31 cellular contexts compared by ENCODE assay signal in genomic region chr22:45923212-45923611, GRCh38. TPM values are rescaled to one million over a fixed set of nuclear protein-coding genes. Genes with fewer than 3 reads are reported as not detected.
"Had no signal": no experiment of that assay in that cellular context is flagged by ENCODE, and none has a peak within 500 bp of the region (broad histone marks: within the 10 kb centered on the region; RNA-seq: fewer than 3 reads in every experiment).

No MANE protein-coding gene starts in this region.

- H3K27me3 ChIP-seq: ascending aorta, brain microvascular endothelial cell, breast epithelium had no signal

- H3K9me3 ChIP-seq: ascending aorta, breast epithelium had no signal

- H3K27ac ChIP-seq: ascending aorta, brain microvascular endothelial cell, breast epithelium, VCaP had no signal

- H3K4me3 ChIP-seq: ascending aorta, breast epithelium had no signal

- DNase-seq: activated B cell treated with CpG ODN at 0.5 μM for 24 hours; activated CD4-positive, alpha-beta memory T cell treated with anti-CD3 and anti-CD28 coated beads for 36 hours; activated CD4-positive, alpha-beta T cell treated with anti-CD3 and anti-CD28 coated beads for 4 hours; activated CD4-positive, alpha-beta T cell treated with anti-CD3 and anti-CD28 coated beads, Interleukin-2, amount 10 ng/mL, durations not matched to agents 24 days and 14 days; activated CD4-positive, alpha-beta T cell treated with anti-CD3 and anti-CD28 coated beads, Interleukin-2, amount 50 U/mL, for 1 hour; activated CD4-positive, alpha-beta T cell treated with anti-CD3 and anti-CD28 coated beads, Interleukin-2, amount 50 U/mL, for 4 hours; activated CD4-positive, CD25-positive, alpha-beta regulatory T cell treated with anti-CD3 and anti-CD28 coated beads, Interleukin-2, amount 50 U/mL, for 72 hours; activated CD8-positive, alpha-beta memory T cell treated with anti-CD3 and anti-CD28 coated beads, Interleukin-2, amount 50 U/mL, for 48 hours; activated CD8-positive, alpha-beta T cell treated with anti-CD3 and anti-CD28 coated beads for 36 hours; activated effector memory CD4-positive, alpha-beta T cell treated with Interleukin-2 at 50 U/mL for 16 hours; activated gamma-delta T cell; activated naive CD4-positive, alpha-beta T cell treated with anti-CD3 and anti-CD28 coated beads, Interleukin-2, amount 10 ng/mL, durations not matched to agents 7 days and 5 days; activated naive CD4-positive, alpha-beta T cell treated with Interleukin-2 at 50 U/mL for 16 hours; activated naive CD8-positive, alpha-beta T cell treated with anti-CD3 and anti-CD28 coated beads, Interleukin-2, amount 10 ng/mL, durations not matched to agents 7 days and 5 days; activated naive CD8-positive, alpha-beta T cell treated with anti-CD3 and anti-CD28 coated beads, Interleukin-2, amount 50 U/mL, for 24 hours; activated T-cell treated with anti-CD3 and anti-CD28 coated beads, Interleukin-2, amount 50 U/mL, for 24 hours; activated T-cell treated with anti-CD3 and anti-CD28 coated beads, Interleukin-2, amount 50 U/mL, for 48 hours; amygdala; anterior cingulate cortex; brain microvascular endothelial cell; central memory CD4-positive, alpha-beta T cell; T-helper 1 cell; T-helper 2 cell; T-helper 9 cell had no signal

- FAIRE-seq: TTC549 had no signal

- H3K4me1 ChIP-seq: ascending aorta had no signal

- ATAC-seq: activated CD8-positive, alpha-beta T cell treated with anti-CD3 and anti-CD28 coated beads for 36 hours; activated naive CD8-positive, alpha-beta T cell treated with anti-CD3 and anti-CD28 coated beads, Interleukin-2, amount 50 U/mL, for 24 hours had no signal

- H3K36me3 ChIP-seq: ascending aorta, brain microvascular endothelial cell, breast epithelium had no signal

RNA-seq across cellular contexts. Expression of gene WNT7B, which starts 53.8 kb away (rescaled TPM):
- total RNA-seq: activated B cell treated with CpG ODN at 0.5 μM for 24 hours; activated CD4-positive, alpha-beta memory T cell treated with anti-CD3 and anti-CD28 coated beads for 36 hours; activated CD4-positive, alpha-beta T cell treated with anti-CD3 and anti-CD28 coated beads, Interleukin-2, amount 10 ng/mL, durations not matched to agents 24 days and 14 days; activated CD8-positive, alpha-beta memory T cell treated with anti-CD3 and anti-CD28 coated beads for 36 hours; activated CD8-positive, alpha-beta T cell treated with anti-CD3 and anti-CD28 coated beads for 36 hours; activated naive CD8-positive, alpha-beta T cell treated with anti-CD3 and anti-CD28 coated beads, Interleukin-2, amount 10 ng/mL, durations not matched to agents 7 days and 5 days; activated T-helper 2 cell treated with anti-CD3 and anti-CD28 coated beads, Interferon-gamma antibody, Interleukin-2, Interleukin-4, amounts not matched to agents 10 μg/mL and 5 μg/mL and 100 μg/mL, durations not matched to agents 14 hours and 24 hours and 36 hours; ascending aorta; cardiac septum had no signal
